24 cellular contexts compared by ENCODE assay signal in the genomic region with DNA sequence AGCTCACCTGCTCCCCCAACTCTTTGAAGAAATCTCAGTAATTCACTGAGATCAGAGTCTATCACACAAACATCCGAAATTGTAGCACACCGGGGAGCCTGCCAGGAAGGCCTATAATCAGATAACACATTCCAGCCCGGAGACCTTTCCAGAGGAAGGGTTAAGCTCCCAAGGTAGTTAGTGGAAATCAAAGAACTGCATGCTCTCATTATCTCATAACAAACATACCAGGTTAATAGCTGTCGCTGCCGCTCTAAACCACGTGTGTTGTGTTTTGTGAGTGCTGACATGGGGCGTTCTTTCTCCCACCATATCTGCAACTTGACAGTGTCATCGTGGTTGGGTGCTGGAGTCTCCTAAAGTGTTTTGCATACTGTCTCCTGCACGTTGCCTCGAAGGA.
DNase-seq lines count a peak whose midpoint lies in the region; ATAC-seq and TF ChIP-seq lines count a peak whose summit lies in the region.
"Had no signal": no experiment of that assay in that cellular context is flagged by ENCODE, and none has a peak within 500 bp of the region (broad histone marks: within the 10 kb centered on the region; RNA-seq: fewer than 3 reads in every experiment).

No MANE protein-coding gene starts in this region.

- DNase-seq in ELF-1 (ENCODE audit: low read depth, low spot score) (peak; percentile 52), NCI-H226 (peak; percentile 43), cardiac muscle cell (ENCODE audit: low read depth in 1 of 2, low spot score in 1 of 2) (peak in 1 of 2 donors; percentile 92)
- no peak for DNase-seq in activated T-cell treated with anti-CD3 and anti-CD28 coated beads, Interleukin-2, amount 50 U/mL, for 24 hours
- DNase-seq: activated T-cell treated with anti-CD3 and anti-CD28 coated beads, Interleukin-2, amount 50 U/mL, for 72 hours; foreskin keratinocyte; H9; NCI-H2107; NCI-H82; stimulated activated CD8-positive, alpha-beta memory T cell treated with anti-CD3 and anti-CD28 coated beads, Interleukin-4, amount 100 ng/mL, for 48 hours; T-helper 9 cell had no signal

- H3K4me3 ChIP-seq in cardiac muscle cell: no peak overlapping the region
- H3K4me3 ChIP-seq: K562, vagina had no signal

- H3K27ac ChIP-seq in cardiac muscle cell: peak overlapping the region; percentile 97
- H3K27ac ChIP-seq: epithelial cell of prostate, foreskin keratinocyte, HL-60, vagina had no signal

- H3K4me1 ChIP-seq in cardiac muscle cell (ENCODE audit: low read depth): peaks cover 28% of the 10 kb centered on the region
- H3K4me1 ChIP-seq: foreskin keratinocyte, vagina had no signal

- no peak overlapping the region for H3K4me3 Mint-ChIP-seq in nephron
- H3K4me3 Mint-ChIP-seq in activated T-helper 17 cell treated with anti-CD3 and anti-CD28 coated beads, Interleukin-2, amount 50 U/mL, for 72 hours: no peak overlapping the region
- H3K4me3 Mint-ChIP-seq in activated T-cell treated with anti-CD3 and anti-CD28 coated beads, Interleukin-2, amount 50 U/mL, for 24 hours: no peak overlapping the region
- H3K4me3 Mint-ChIP-seq: activated naive CD4-positive, alpha-beta T cell treated with anti-CD3 and anti-CD28 coated beads, Interleukin-2, amount 50 U/mL, for 24 hours; activated T-cell treated with anti-CD3 and anti-CD28 coated beads, Interleukin-2, amount 50 U/mL, for 72 hours; brain; CD14-positive monocyte; dendritic cell treated with granulocyte-macrophage colony-stimulating factor and Interleukin-4, amounts not matched to agents 40 ng/mL and 50 ng/mL, for 4 days; H9 had no signal

- H3K27ac Mint-ChIP-seq in nephron: peak overlapping the region; percentile 19 to 58 (median 50)
- H3K27ac Mint-ChIP-seq in activated T-helper 17 cell treated with anti-CD3 and anti-CD28 coated beads, Interleukin-2, amount 50 U/mL, for 72 hours: no peak overlapping the region
- H3K27ac Mint-ChIP-seq in activated T-cell treated with anti-CD3 and anti-CD28 coated beads, Interleukin-2, amount 50 U/mL, for 24 hours: no peak overlapping the region
- H3K27ac Mint-ChIP-seq: activated naive CD4-positive, alpha-beta T cell treated with anti-CD3 and anti-CD28 coated beads, Interleukin-2, amount 50 U/mL, for 24 hours; activated T-cell treated with anti-CD3 and anti-CD28 coated beads, Interleukin-2, amount 50 U/mL, for 72 hours; CD14-positive monocyte; dendritic cell treated with granulocyte-macrophage colony-stimulating factor and Interleukin-4, amounts not matched to agents 40 ng/mL and 50 ng/mL, for 4 days had no signal

- H3K27me3 Mint-ChIP-seq in nephron (ENCODE audit: low read depth): peaks cover 9% of the 10 kb centered on the region
- H3K27me3 Mint-ChIP-seq in activated T-helper 17 cell treated with anti-CD3 and anti-CD28 coated beads, Interleukin-2, amount 50 U/mL, for 72 hours: peaks cover 11% of the 10 kb centered on the region
- peaks cover 9% of the 10 kb centered on the region for H3K27me3 Mint-ChIP-seq in activated T-cell treated with anti-CD3 and anti-CD28 coated beads, Interleukin-2, amount 50 U/mL, for 24 hours

- TF ChIP-seq CTCF in cardiac muscle cell (IDR thresholded peaks at IDR 0.05; ENCODE audit: low read depth, low read length) (no peak), nephron (IDR thresholded peaks at IDR 0.05; ENCODE audit: unreplicated experiment in 3 of 3) (no peak)

- peaks cover 6% of the 10 kb centered on the region for H3K4me1 Mint-ChIP-seq in nephron
- no peaks in the 10 kb centered on the region for H3K4me1 Mint-ChIP-seq in activated T-helper 17 cell treated with anti-CD3 and anti-CD28 coated beads, Interleukin-2, amount 50 U/mL, for 72 hours
- H3K4me1 Mint-ChIP-seq in activated T-cell treated with anti-CD3 and anti-CD28 coated beads, Interleukin-2, amount 50 U/mL, for 24 hours (ENCODE audit: low read depth): no peaks in the 10 kb centered on the region
- H3K4me1 Mint-ChIP-seq: activated naive CD4-positive, alpha-beta T cell treated with anti-CD3 and anti-CD28 coated beads, Interleukin-2, amount 50 U/mL, for 24 hours; CD14-positive monocyte had no signal

- no peaks in the 10 kb centered on the region for H3K9me3 ChIP-seq in cardiac muscle cell (ENCODE audit: low read depth)
- H3K9me3 ChIP-seq: vagina had no signal

- no peak for ATAC-seq in activated T-helper 17 cell treated with anti-CD3 and anti-CD28 coated beads, Interleukin-2, amount 50 U/mL, for 72 hours (replicated peaks)
- ATAC-seq in HG03045 (IDR thresholded peaks at IDR 0.05; ENCODE audit: unreplicated experiment) (no peak), HG03342 (IDR thresholded peaks at IDR 0.05; ENCODE audit: unreplicated experiment) (no peak)
- ATAC-seq: activated T-cell treated with anti-CD3 and anti-CD28 coated beads, Interleukin-2, amount 50 U/mL, for 72 hours; foreskin keratinocyte; K562; Panc1 had no signal

- peaks cover 8% of the 10 kb centered on the region for H3K9me3 Mint-ChIP-seq in nephron
- H3K9me3 Mint-ChIP-seq in activated T-helper 17 cell treated with anti-CD3 and anti-CD28 coated beads, Interleukin-2, amount 50 U/mL, for 72 hours: no peaks in the 10 kb centered on the region
- H3K9me3 Mint-ChIP-seq in activated T-cell treated with anti-CD3 and anti-CD28 coated beads, Interleukin-2, amount 50 U/mL, for 24 hours: no peaks in the 10 kb centered on the region
- H3K9me3 Mint-ChIP-seq: activated naive CD4-positive, alpha-beta T cell treated with anti-CD3 and anti-CD28 coated beads, Interleukin-2, amount 50 U/mL, for 24 hours; activated T-cell treated with anti-CD3 and anti-CD28 coated beads, Interleukin-2, amount 50 U/mL, for 72 hours; dendritic cell treated with granulocyte-macrophage colony-stimulating factor and Interleukin-4, amounts not matched to agents 40 ng/mL and 50 ng/mL, for 4 days had no signal

- H3K36me3 Mint-ChIP-seq in nephron (ENCODE audit: low read depth): no peaks in the 10 kb centered on the region
- H3K36me3 Mint-ChIP-seq in activated T-helper 17 cell treated with anti-CD3 and anti-CD28 coated beads, Interleukin-2, amount 50 U/mL, for 72 hours (ENCODE audit: low read depth): no peaks in the 10 kb centered on the region
- H3K36me3 Mint-ChIP-seq in activated T-cell treated with anti-CD3 and anti-CD28 coated beads, Interleukin-2, amount 50 U/mL, for 24 hours (ENCODE audit: low read depth): no peaks in the 10 kb centered on the region
- H3K36me3 Mint-ChIP-seq: activated naive CD4-positive, alpha-beta T cell treated with anti-CD3 and anti-CD28 coated beads, Interleukin-2, amount 50 U/mL, for 24 hours; brain; CD14-positive monocyte had no signal

- no peaks in the 10 kb centered on the region for H3K36me3 ChIP-seq in cardiac muscle cell
- H3K36me3 ChIP-seq: vagina had no signal

- no peaks in the 10 kb centered on the region for H3K27me3 ChIP-seq in cardiac muscle cell
- H3K27me3 ChIP-seq: foreskin keratinocyte, vagina had no signal

Comparison
In these comparisons a context has a peak if more than half of its experiments do, and no peak if none do; other contexts are left out.
1. H3K27ac Mint-ChIP-seq: peak in nephron (3 of 3); none in activated T-helper 17 cell treated with anti-CD3 and anti-CD28 coated beads, Interleukin-2, amount 50 U/mL, for 72 hours (single experiment) and activated T-cell treated with anti-CD3 and anti-CD28 coated beads, Interleukin-2, amount 50 U/mL, for 24 hours (single experiment).